ENCODE assay signal across 1 cellular context in the genomic region with DNA sequence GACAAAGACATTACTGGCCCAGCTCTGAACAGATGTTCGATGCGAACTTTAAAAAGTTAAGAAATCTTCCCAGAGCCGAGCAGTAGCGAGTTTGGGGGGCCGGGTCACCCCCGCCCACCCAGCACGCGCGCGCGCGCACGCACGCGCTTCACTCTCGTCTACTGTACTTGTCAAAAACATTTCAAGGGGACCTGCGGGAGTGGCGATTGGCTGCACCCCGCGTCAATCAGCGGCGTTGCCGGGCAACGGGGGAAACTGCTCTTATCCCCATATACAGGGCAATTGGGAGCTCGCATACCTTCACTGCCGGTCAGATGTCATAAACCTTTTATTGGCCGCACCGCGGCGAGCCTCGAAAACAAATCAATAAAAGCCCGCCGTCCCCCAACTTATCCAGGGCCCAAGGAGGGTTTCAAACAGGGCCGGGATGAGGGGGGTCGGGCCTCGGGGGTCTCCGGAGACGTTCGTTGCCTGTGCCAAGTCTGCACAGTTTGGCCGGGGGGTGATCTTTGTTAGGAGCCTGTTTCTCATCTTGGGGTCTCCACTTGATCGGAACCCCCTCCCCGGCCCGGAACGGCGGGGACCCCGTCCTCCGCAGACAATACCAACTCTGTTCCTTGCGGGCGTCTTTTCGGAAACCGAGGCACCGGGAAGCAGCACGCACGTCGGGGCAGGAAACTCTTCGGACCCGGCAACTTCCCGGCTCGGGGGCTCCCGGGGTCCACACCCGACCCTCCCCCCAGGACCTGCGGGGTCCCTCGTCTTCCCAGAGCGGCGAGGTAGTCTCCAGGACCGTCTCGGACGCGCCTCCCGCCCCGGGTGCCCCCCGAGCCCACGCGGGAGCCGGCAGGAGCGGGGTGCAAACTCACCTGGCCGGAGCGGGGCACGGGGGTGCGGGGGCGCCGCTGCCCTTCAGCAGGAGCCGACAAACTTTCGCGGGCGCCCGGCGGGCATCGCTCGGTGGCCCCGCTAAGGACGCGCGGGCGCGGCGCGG.
TF ChIP-seq lines count a peak whose summit lies in the region.

No MANE protein-coding gene starts in this region.

TF ChIP-seq in HCT116, 20 proteins besides CTCF, POLR2A, EP300 and RAD21 (continued from another document):
- TF ChIP-seq TCF7L2 (IDR thresholded peaks at IDR 0.05; ENCODE audit: borderline replicate concordance, extremely low read depth, insufficient read depth, insufficient read length) = peak; percentile 78
- peak; percentile 85 for TF ChIP-seq SP1 (IDR thresholded peaks at IDR 0.05; ENCODE audit: low read depth)
